Comparison of ENCODE assay signal across 1 cellular context in the genomic region with DNA sequence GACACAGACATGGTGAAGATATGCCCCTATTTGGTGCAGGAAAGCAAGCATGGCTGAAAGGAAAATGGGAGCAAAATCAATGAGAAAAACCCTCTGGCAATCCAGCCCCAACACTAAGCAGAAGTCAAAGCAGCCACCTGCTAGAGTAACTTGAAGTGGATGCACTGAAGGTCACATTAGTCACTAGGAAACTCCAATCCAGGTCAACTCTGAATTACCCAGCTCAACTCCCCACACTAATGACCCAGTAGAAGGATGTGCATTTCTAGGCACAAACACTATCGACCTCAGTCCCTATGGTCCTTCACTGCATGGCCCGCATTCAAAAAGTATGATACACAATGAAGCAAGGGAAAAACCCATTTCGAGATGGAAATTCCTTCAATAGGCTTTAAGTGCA.
TF ChIP-seq lines count a peak whose summit lies in the region.

No MANE protein-coding gene starts in this region.

TF ChIP-seq in H1, 55 proteins besides CTCF, POLR2A, EP300 and RAD21 (continued from another document):
- TF ChIP-seq BRCA1 (IDR thresholded peaks at IDR 0.05; ENCODE audit: low read depth, low read length), result no peak
- TF ChIP-seq CHD1 (IDR thresholded peaks at IDR 0.05; ENCODE audit: low read depth, low read length), result no peak
- no peak for TF ChIP-seq GABPA (IDR thresholded peaks at IDR 0.05; ENCODE audit: borderline replicate concordance, insufficient read depth, low read length)
